Comparison of ENCODE assay signal across 14 cellular contexts in the genomic region with DNA sequence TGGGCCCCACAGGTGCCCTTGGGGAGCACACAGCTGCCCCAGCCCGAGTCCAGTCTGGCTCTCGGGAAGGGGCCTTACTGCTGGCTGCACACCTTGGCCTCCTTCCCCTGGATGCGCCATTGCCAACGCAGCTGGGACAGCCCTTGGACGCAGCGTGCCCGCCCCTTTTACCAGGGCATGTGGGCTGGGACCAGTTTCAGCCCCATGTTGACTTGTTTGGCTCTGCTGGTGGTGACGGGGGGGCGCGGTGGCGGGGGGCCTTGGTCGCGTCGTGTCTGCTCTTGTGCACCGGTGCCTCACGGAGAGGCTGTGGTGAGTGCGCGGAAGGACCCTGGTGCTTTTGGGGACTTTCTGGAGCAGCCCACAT. TPM values are rescaled to one million over a fixed set of nuclear protein-coding genes. Genes with fewer than 3 reads are reported as not detected.
DNase-seq lines count a peak whose midpoint lies in the region; ATAC-seq and TF ChIP-seq lines count a peak whose summit lies in the region.
"Had no signal": no experiment of that assay in that cellular context is flagged by ENCODE, and none has a peak within 500 bp of the region (broad histone marks: within the 10 kb centered on the region; RNA-seq: fewer than 3 reads in every experiment).

No MANE protein-coding gene starts in this region.

- peaks cover 21% of the 10 kb centered on the region for H3K36me3 ChIP-seq in CD4-positive, CD25-positive, alpha-beta regulatory T cell (ENCODE audit: control insufficient read depth, insufficient read depth, low read length)
- H3K36me3 ChIP-seq in iPS-18a (ENCODE audit: control insufficient read depth, low read depth, low read length) (no peaks in the 10 kb centered on the region), psoas muscle (ENCODE audit: insufficient read depth in 1 of 2, low read depth in 1 of 2) (no peaks in the 10 kb centered on the region)
- H3K36me3 ChIP-seq: BLaER1, SJCRH30 had no signal

- peaks cover 18% of the 10 kb centered on the region for H3K36me3 Mint-ChIP-seq in CD4-positive, CD25-positive, alpha-beta regulatory T cell
- peaks cover 5% of the 10 kb centered on the region for H3K36me3 Mint-ChIP-seq in T-helper 17 cell (ENCODE audit: low read depth)

- no peak overlapping the region for H3K27ac Mint-ChIP-seq in CD4-positive, CD25-positive, alpha-beta regulatory T cell
- peak overlapping the region; percentile 66 for H3K27ac Mint-ChIP-seq in T-helper 17 cell
- H3K27ac Mint-ChIP-seq: activated naive CD8-positive, alpha-beta T cell treated with anti-CD3 and anti-CD28 coated beads, Interleukin-2, amount 50 U/mL, for 24 hours had no signal

- H3K4me1 ChIP-seq in CD4-positive, CD25-positive, alpha-beta regulatory T cell (ENCODE audit: control insufficient read depth, insufficient read depth, low read length, poor library complexity, severe bottlenecking) = peaks cover 87% of the 10 kb centered on the region
- H3K4me1 ChIP-seq in iPS-18a (ENCODE audit: control insufficient read depth, low read depth, low read length) (peaks cover 50% of the 10 kb centered on the region), psoas muscle (peaks cover 84% of the 10 kb centered on the region)
- H3K4me1 ChIP-seq: SJCRH30 had no signal

- intact Hi-C loops in psoas muscle (cut with DNase I) = no loop called here

- no peak overlapping the region for H3K27ac ChIP-seq in CD4-positive, CD25-positive, alpha-beta regulatory T cell (ENCODE audit: insufficient read depth, low read length, poor library complexity, severe bottlenecking)
- H3K27ac ChIP-seq in iPS-18a (ENCODE audit: low read length) (peak overlapping the region; percentile 95), psoas muscle (no peak overlapping the region)
- H3K27ac ChIP-seq: BLaER1, SJCRH30 had no signal

- DNase-seq in CD4-positive, CD25-positive, alpha-beta regulatory T cell = no peak
- DNase-seq in T-helper 17 cell (no peak), psoas muscle (peak; percentile 49 to 78), cerebellar nuclear complex (lab: John Stamatoyannopoulos, UW) (no peak), A172 (ENCODE audit: low spot score) (no peak), SKM-1 (lab: John Stamatoyannopoulos, UW; ENCODE audit: unreplicated experiment) (no peak), GM19240 (ENCODE audit: insufficient read length, low spot score) (no peak)
- DNase-seq: activated naive CD8-positive, alpha-beta T cell treated with anti-CD3 and anti-CD28 coated beads, Interleukin-2, amount 50 U/mL, for 24 hours; dermis blood vessel endothelial cell; KBM-7; NCI-H1694 treated with DMSO at 0.1 percent for 48 hours; SJCRH30 had no signal

- 28 to 47% (median 35%) methylated on average over 18 of the region's 18 CpGs for WGBS in psoas muscle, 3 donors

- peaks cover 0 to 3% (median 0%) of the 10 kb centered on the region in 7 donors for H3K9me3 Mint-ChIP-seq in CD4-positive, CD25-positive, alpha-beta regulatory T cell
- H3K9me3 Mint-ChIP-seq: activated naive CD8-positive, alpha-beta T cell treated with anti-CD3 and anti-CD28 coated beads, Interleukin-2, amount 50 U/mL, for 24 hours had no signal

- H3K27me3 Mint-ChIP-seq in CD4-positive, CD25-positive, alpha-beta regulatory T cell = peaks cover 6% of the 10 kb centered on the region
- H3K27me3 Mint-ChIP-seq in T-helper 17 cell = no peaks in the 10 kb centered on the region
- H3K27me3 Mint-ChIP-seq: activated naive CD8-positive, alpha-beta T cell treated with anti-CD3 and anti-CD28 coated beads, Interleukin-2, amount 50 U/mL, for 24 hours had no signal

- H3K4me3 ChIP-seq in CD4-positive, CD25-positive, alpha-beta regulatory T cell (ENCODE audit: low read depth, low read length) = no peak overlapping the region
- H3K4me3 ChIP-seq in iPS-18a (ENCODE audit: low read length) (peak overlapping the region; percentile 45), psoas muscle (peak overlapping the region; percentile 28)
- H3K4me3 ChIP-seq: BLaER1, SJCRH30 had no signal

- peak overlapping the region in 3 of 4 donors; percentile 22 to 91 (median 38) for H3K4me3 Mint-ChIP-seq in CD4-positive, CD25-positive, alpha-beta regulatory T cell
- peak overlapping the region; percentile 33 for H3K4me3 Mint-ChIP-seq in T-helper 17 cell
- H3K4me3 Mint-ChIP-seq: activated naive CD8-positive, alpha-beta T cell treated with anti-CD3 and anti-CD28 coated beads, Interleukin-2, amount 50 U/mL, for 24 hours had no signal

- H3K4me1 Mint-ChIP-seq in CD4-positive, CD25-positive, alpha-beta regulatory T cell = peaks cover 0 to 90% (median 56%) of the 10 kb centered on the region in 4 donors
- peaks cover 44% of the 10 kb centered on the region for H3K4me1 Mint-ChIP-seq in T-helper 17 cell

- H3K9ac ChIP-seq in iPS-18a (ENCODE audit: low read length) = peak overlapping the region; percentile 67
- H3K9ac ChIP-seq: BLaER1 had no signal

- ATAC-seq in CD4-positive, CD25-positive, alpha-beta regulatory T cell (ENCODE audit: low read depth in 2 of 2) = no peak
- ATAC-seq in T-helper 17 cell = no peak
- ATAC-seq in psoas muscle = peak in 3 of 4 donors; percentile 33 to 63 (median 36)
- ATAC-seq: activated naive CD8-positive, alpha-beta T cell treated with anti-CD3 and anti-CD28 coated beads, Interleukin-2, amount 50 U/mL, for 24 hours had no signal

- H3K9me3 ChIP-seq in CD4-positive, CD25-positive, alpha-beta regulatory T cell (ENCODE audit: control insufficient read depth in 2 of 2, low read length in 2 of 2) = no peaks in the 10 kb centered on the region
- H3K9me3 ChIP-seq in T-helper 17 cell (ENCODE audit: control insufficient read depth, low read length, poor library complexity, severe bottlenecking) (no peaks in the 10 kb centered on the region), iPS-18a (ENCODE audit: control insufficient read depth, low read depth, low read length) (no peaks in the 10 kb centered on the region), psoas muscle (no peaks in the 10 kb centered on the region)
- H3K9me3 ChIP-seq: BLaER1, SJCRH30 had no signal

- TF ChIP-seq CTCF in psoas muscle (IDR thresholded peaks at IDR 0.05) = no peak

- H3K27me3 ChIP-seq in CD4-positive, CD25-positive, alpha-beta regulatory T cell (ENCODE audit: control insufficient read depth, insufficient read depth, low read length) = no peaks in the 10 kb centered on the region
- H3K27me3 ChIP-seq in iPS-18a (ENCODE audit: control insufficient read depth, insufficient read depth, low read length) = no peaks in the 10 kb centered on the region
- no peaks in the 10 kb centered on the region for H3K27me3 ChIP-seq in psoas muscle (ENCODE audit: insufficient read depth in 3 of 3, low read length in 2 of 3)
- H3K27me3 ChIP-seq: BLaER1, SJCRH30 had no signal

RNA-seq across cellular contexts. Expression of a gene that starts 19.6 kb away (rescaled TPM):
- 218 TPM for total RNA-seq in CD4-positive, CD25-positive, alpha-beta regulatory T cell
- under 1 TPM; 0.25 to 0.57 (median 0.31) TPM for polyA plus RNA-seq in CD4-positive, CD25-positive, alpha-beta regulatory T cell
- 100 to 1,000 TPM; 183 to 215 TPM for total RNA-seq in T-helper 17 cell
- total RNA-seq in psoas muscle = 10 to 100 TPM; 21.4 to 32.1 (median 30.3) TPM
- polyA plus RNA-seq in psoas muscle = 10 to 100 TPM in 2 of 3 donors, 1 to 10 TPM in 1; 7.7 to 20.9 (median 18.3) TPM
- total RNA-seq in A172 (2014; rRNA removed; shearing (Covaris generic)) = 4.1 and 14.8 TPM in 2 replicates

RNA-seq across cellular contexts. Expression of a gene that starts 53.2 kb away (rescaled TPM):
- 40.4 TPM for total RNA-seq in CD4-positive, CD25-positive, alpha-beta regulatory T cell
- polyA plus RNA-seq in CD4-positive, CD25-positive, alpha-beta regulatory T cell = 10 to 100 TPM; 40.0 to 66.5 (median 51.5) TPM
- total RNA-seq in T-helper 17 cell = 10 to 100 TPM; 44.6 to 48.6 TPM
- 10 to 100 TPM; 17.8 to 26.3 (median 19.4) TPM for total RNA-seq in psoas muscle
- polyA plus RNA-seq in psoas muscle = 10 to 100 TPM; 22.1 to 48.1 (median 28.2) TPM
- 18.6 and 34.6 TPM in 2 replicates for total RNA-seq in A172 (2014; rRNA removed; shearing (Covaris generic))

Comparison
In these comparisons a context has a peak if more than half of its experiments do, and no peak if none do; other contexts are left out.
1. ATAC-seq: peak in psoas muscle (3 of 4); none in CD4-positive, CD25-positive, alpha-beta regulatory T cell (0 of 2) and T-helper 17 cell (single experiment).
2. DNase-seq: peak in psoas muscle (2 of 2); none in CD4-positive, CD25-positive, alpha-beta regulatory T cell (0 of 3), T-helper 17 cell (0 of 3), cerebellar nuclear complex (0 of 2), A172 (single experiment), SKM-1 (single experiment) and GM19240 (single experiment).